Comparison of ENCODE assay signal across 19 cellular contexts in the genomic region with DNA sequence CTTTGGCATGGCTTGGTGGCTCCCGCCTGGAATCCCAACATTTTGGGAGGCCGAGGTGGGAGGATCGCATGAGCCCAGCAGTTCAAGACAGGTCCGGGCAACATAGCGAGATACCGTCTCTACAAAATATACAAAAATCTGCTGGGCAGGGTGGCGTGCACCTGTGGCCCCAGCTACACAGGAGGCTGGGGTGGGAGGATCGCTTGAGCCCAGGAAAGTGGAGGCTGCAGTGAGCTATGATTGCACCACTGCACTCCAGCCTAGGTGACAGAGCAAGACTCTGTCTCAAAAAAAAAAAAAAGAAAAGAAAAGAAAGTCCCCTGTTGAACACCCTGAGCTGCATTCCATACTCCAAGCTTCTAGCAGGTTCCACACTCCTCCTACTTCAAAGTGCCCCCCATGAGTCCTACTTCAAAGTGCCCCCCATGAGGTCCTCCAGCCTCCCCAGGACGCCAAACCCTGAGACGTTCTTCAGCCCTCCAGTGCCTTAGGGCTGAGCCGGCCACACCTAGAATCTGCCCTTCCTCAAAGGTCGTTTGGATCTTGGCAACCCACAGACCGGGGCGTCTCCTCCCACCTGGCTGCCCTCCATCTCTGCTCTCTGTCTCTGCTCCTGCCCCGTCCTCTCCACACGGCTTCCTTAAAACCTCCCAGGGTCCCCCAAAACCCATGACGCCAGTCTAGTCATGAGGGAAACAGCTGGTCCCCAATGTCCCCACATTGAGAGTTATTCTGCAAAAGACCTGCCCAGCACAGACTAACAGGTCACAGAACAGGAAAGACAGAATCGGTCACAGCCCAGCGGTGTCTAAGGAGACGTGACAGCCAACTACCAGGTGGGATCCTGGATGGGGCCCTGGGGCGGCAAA. TPM values are rescaled to one million over a fixed set of nuclear protein-coding genes. Genes with fewer than 3 reads are reported as not detected.
A peak's percentile ranks its signal among the peaks of the same experiment; 100 is the strongest.
DNase-seq lines count a peak whose midpoint lies in the region; ATAC-seq, FAIRE-seq and TF ChIP-seq lines count a peak whose summit lies in the region.
"Had no signal": no experiment of that assay in that cellular context is flagged by ENCODE, and none has a peak within 500 bp of the region (broad histone marks: within the 10 kb centered on the region; RNA-seq: fewer than 3 reads in every experiment).

No MANE protein-coding gene starts in this region.

- H3K4me2 ChIP-seq in A549: peak overlapping the region; percentile 77

- WGBS in A549 (ENCODE audit: missing lambda C conversion rate): 37% methylated on average over 21 of the region's 21 CpGs

- peaks cover 30% of the 10 kb centered on the region for H3K4me1 Mint-ChIP-seq in nephron progenitor cell

- TF ChIP-seq EP300 in A549 (IDR thresholded peaks at IDR 0.05) (no peak), Ishikawa (IDR thresholded peaks at IDR 0.05; ENCODE audit: borderline replicate concordance) (peak; percentile 72)

- peaks cover 39% of the 10 kb centered on the region for H3K27me3 Mint-ChIP-seq in nephron progenitor cell (ENCODE audit: low read depth, poor library complexity)
- H3K27me3 Mint-ChIP-seq: central memory CD8-positive, alpha-beta T cell had no signal

- no peaks in the 10 kb centered on the region for H3K36me3 Mint-ChIP-seq in nephron progenitor cell (ENCODE audit: low read depth)

- H3K4me1 ChIP-seq in A549: peaks cover 58% of the 10 kb centered on the region

- H3K9me3 ChIP-seq in A549: no peaks in the 10 kb centered on the region
- H3K9me3 ChIP-seq: esophagus muscularis mucosa, tibial nerve had no signal

- peak overlapping the region; percentile 87 for H3K27ac Mint-ChIP-seq in nephron progenitor cell

- H3K9me3 Mint-ChIP-seq in nephron progenitor cell: no peaks in the 10 kb centered on the region
- H3K9me3 Mint-ChIP-seq: central memory CD8-positive, alpha-beta T cell had no signal

- CTCF ChIA-PET in A549 (lab: Yijun Ruan, JAX): interaction anchor here (0.6 to 1.2 kb wide), 2 partner anchors 8 to 49 kb away, joined by 3 read pairs; partner anchors contain the start of genes APBA3 and MRPL54

- POLR2A ChIA-PET in A549 (lab: Yijun Ruan, JAX): no interaction called here

- no peak for FAIRE-seq in A549 (lab: Jason Lieb, UNC)
- FAIRE-seq: GM18507 had no signal

- ATAC-seq in A549 (peak; percentile 49 to 61; a peak in 5 of 6 replicates), esophagus mucosa (peak; percentile 69), GM21423 (IDR thresholded peaks at IDR 0.05; ENCODE audit: unreplicated experiment) (no peak)

- no peak overlapping the region for H3K4me3 Mint-ChIP-seq in nephron progenitor cell
- H3K4me3 Mint-ChIP-seq: central memory CD8-positive, alpha-beta T cell had no signal

- TF ChIP-seq POLR2A in A549 (IDR thresholded peaks at IDR 0.05; ENCODE audit: low read length): no peak

- 0 out of 3 replicates have a peak overlapping the region, but pooled peaks have one; percentile 2 for H3K4me3 ChIP-seq in A549
- H3K4me3 ChIP-seq: esophagus muscularis mucosa, tibial nerve had no signal

- no peak for TF ChIP-seq RAD21 in A549 (conservative IDR thresholded peaks at IDR 0.05 in 1 of 2, IDR thresholded peaks at IDR 0.05 in 1 of 2)
- TF ChIP-seq RAD21 in Ishikawa (IDR thresholded peaks at IDR 0.05; ENCODE audit: low read depth): peak; percentile 17; the same call in 1 of the 2 replicates

- DNase-seq in A549 (ENCODE audit: low read depth in 1 of 2, low spot score in 1 of 2) (peak in 1 of 2 experiments; percentile 63), nephron progenitor cell (no peak), GM10266 (ENCODE audit: extremely low spot score) (no peak), GM19240 (ENCODE audit: insufficient read length, low spot score) (no peak)
- no peak for DNase-seq in activated CD4-positive, alpha-beta T cell treated with anti-CD3 and anti-CD28 coated beads for 1 hour
- DNase-seq: activated naive CD4-positive, alpha-beta T cell treated with Interleukin-2 at 50 U/mL for 16 hours; Karpas-422; NCI-H2029; T-helper 2 cell had no signal

- peak overlapping the region; percentile 62 to 83 for H3K27ac ChIP-seq in A549
- H3K27ac ChIP-seq: esophagus muscularis mucosa had no signal

- TF ChIP-seq CTCF in A549 (IDR thresholded peaks at IDR 0.05) (no peak), nephron progenitor cell (IDR thresholded peaks at IDR 0.05) (no peak), GM10266 (IDR thresholded peaks at IDR 0.05; ENCODE audit: control insufficient read depth, insufficient read depth, low read depth, missing control alignments) (no peak)

TF ChIP-seq in A549, 52 proteins besides CTCF, POLR2A, EP300 and RAD21 (continues in another document):
- TF ChIP-seq NFE2L2 (conservative IDR thresholded peaks at IDR 0.05; ENCODE audit: low read length) (no peak), JUNB (IDR thresholded peaks at IDR 0.05) (no peak), FOSB (CRISPR knock-in tag; IDR thresholded peaks at IDR 0.05) (no peak), GATA3 (IDR thresholded peaks at IDR 0.05; ENCODE audit: borderline replicate concordance) (no peak), POLR2AphosphoS2 (conservative IDR thresholded peaks at IDR 0.05; ENCODE audit: low read length) (no peak), CBX8 (IDR thresholded peaks at IDR 0.05) (no peak), HOXB5 (CRISPR knock-in tag; IDR thresholded peaks at IDR 0.05) (no peak), RFX5 (IDR thresholded peaks at IDR 0.05) (no peak), EHF (CRISPR knock-in tag; IDR thresholded peaks at IDR 0.05) (no peak), HES2 (IDR thresholded peaks at IDR 0.05) (no peak), JUN (IDR thresholded peaks at IDR 0.05) (no peak), FOXS1 (CRISPR knock-in tag; IDR thresholded peaks at IDR 0.05) (no peak), RARB (CRISPR knock-in tag; IDR thresholded peaks at IDR 0.05) (no peak)

TF ChIP-seq in Ishikawa, 13 proteins besides CTCF, POLR2A, EP300 and RAD21 (continues in another document):
- peak; percentile 53; the same call in 1 of the 2 replicates for TF ChIP-seq FOXM1 (IDR thresholded peaks at IDR 0.05; ENCODE audit: borderline replicate concordance, low read depth)
- TF ChIP-seq NFIC (IDR thresholded peaks at IDR 0.05): peak; percentile 80
- peak; percentile 16; the same call in 1 of the 2 replicates for TF ChIP-seq CEBPB (IDR thresholded peaks at IDR 0.05)
- TF ChIP-seq TEAD4 (IDR thresholded peaks at IDR 0.05): peak; percentile 54; the same call in 1 of the 2 replicates
- no peak; the same call in 1 of the 2 replicates for TF ChIP-seq TAF1 (IDR thresholded peaks at IDR 0.05; ENCODE audit: low read depth)
- TF ChIP-seq YY1 (IDR thresholded peaks at IDR 0.05; ENCODE audit: low read depth): 0 out of 2 replicates have a peak, but pooled peaks have one; percentile 19
- TF ChIP-seq EGR1 (IDR thresholded peaks at IDR 0.05): no peak
- TF ChIP-seq, protein P1, sequence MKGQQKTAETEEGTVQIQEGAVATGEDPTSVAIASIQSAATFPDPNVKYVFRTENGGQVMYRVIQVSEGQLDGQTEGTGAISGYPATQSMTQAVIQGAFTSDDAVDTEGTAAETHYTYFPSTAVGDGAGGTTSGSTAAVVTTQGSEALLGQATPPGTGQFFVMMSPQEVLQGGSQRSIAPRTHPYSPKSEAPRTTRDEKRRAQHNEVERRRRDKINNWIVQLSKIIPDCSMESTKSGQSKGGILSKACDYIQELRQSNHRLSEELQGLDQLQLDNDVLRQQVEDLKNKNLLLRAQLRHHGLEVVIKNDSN (IDR thresholded peaks at IDR 0.05): peak; percentile 3; the same call in 1 of the 2 replicates
- no peak for TF ChIP-seq CREB1 (IDR thresholded peaks at IDR 0.05; ENCODE audit: low read depth)
- peak; percentile 63 for TF ChIP-seq ZBTB7A (IDR thresholded peaks at IDR 0.05; ENCODE audit: low read depth)
- peak; percentile 74 for TF ChIP-seq TCF12 (IDR thresholded peaks at IDR 0.05; ENCODE audit: low read depth)

RNA-seq across cellular contexts. Expression of gene TJP3, which starts 4.7 kb away (rescaled TPM):
- 2.3 and 4.0 TPM in 2 replicates for polyA plus RNA-seq in A549 (2011; rRNA removed)
- 0.90 and 1.1 TPM in 2 replicates for polyA plus RNA-seq in A549 (2012; cell fraction: cytosol; rRNA removed)
- polyA plus RNA-seq in A549 (2012; cell fraction: nucleus; rRNA removed): 0.89 and 2.1 TPM in 2 replicates
- polyA plus RNA-seq in A549 (2017; fragmentation: RNase III; extraction: RNeasy Plus Mini Kit Qiagen cat#74134 plus additional on column Dnase treatment): 1.4 to 1.8 TPM (median 1.5 TPM) in 3 replicates
- polyA minus RNA-seq in A549 (2011; rRNA and poly(A)+ RNA removed): 2.1 and 3.7 TPM in 2 replicates
- total RNA-seq in esophagus mucosa: 40.9 TPM
- total RNA-seq: skeletal muscle tissue had no signal

RNA-seq across cellular contexts. Expression of gene PIP5K1C, which starts 12.6 kb away (rescaled TPM):
- polyA plus RNA-seq in A549 (2011; rRNA removed): 2.6 and 3.5 TPM in 2 replicates
- polyA plus RNA-seq in A549 (2012; cell fraction: cytosol; rRNA removed): 4.9 and 7.4 TPM in 2 replicates
- polyA plus RNA-seq in A549 (2012; cell fraction: nucleus; rRNA removed): 10.6 and 12.2 TPM in 2 replicates
- 8.1 to 9.5 TPM (median 9.3 TPM) in 3 replicates for polyA plus RNA-seq in A549 (2017; fragmentation: RNase III; extraction: RNeasy Plus Mini Kit Qiagen cat#74134 plus additional on column Dnase treatment)
- polyA minus RNA-seq in A549 (2011; rRNA and poly(A)+ RNA removed): 14.5 and 17.1 TPM in 2 replicates
- total RNA-seq in esophagus mucosa: 16.4 TPM

RNA-seq across cellular contexts. Expression of gene APBA3, which starts 48.6 kb away (rescaled TPM):
- 5.5 and 6.9 TPM in 2 replicates for polyA plus RNA-seq in A549 (2011; rRNA removed)
- 12.6 and 17.7 TPM in 2 replicates for polyA plus RNA-seq in A549 (2012; cell fraction: cytosol; rRNA removed)
- polyA plus RNA-seq in A549 (2012; cell fraction: nucleus; rRNA removed): 52.5 and 64.9 TPM in 2 replicates
- polyA plus RNA-seq in A549 (2017; fragmentation: RNase III; extraction: RNeasy Plus Mini Kit Qiagen cat#74134 plus additional on column Dnase treatment): 8.7 to 10.0 TPM (median 9.8 TPM) in 3 replicates
- 4.7 and 5.7 TPM in 2 replicates for polyA minus RNA-seq in A549 (2011; rRNA and poly(A)+ RNA removed)
- total RNA-seq in esophagus mucosa: 10.9 TPM

RNA-seq across cellular contexts. Expression of gene MRPL54, which starts 49.6 kb away (rescaled TPM):
- 27.1 and 30.8 TPM in 2 replicates for polyA plus RNA-seq in A549 (2011; rRNA removed)
- 73.1 and 78.8 TPM in 2 replicates for polyA plus RNA-seq in A549 (2012; cell fraction: cytosol; rRNA removed)
- polyA plus RNA-seq in A549 (2012; cell fraction: nucleus; rRNA removed): 37.9 and 44.6 TPM in 2 replicates
- 45.3 to 48.9 TPM (median 47.5 TPM) in 3 replicates for polyA plus RNA-seq in A549 (2017; fragmentation: RNase III; extraction: RNeasy Plus Mini Kit Qiagen cat#74134 plus additional on column Dnase treatment)
- 5.1 and 8.6 TPM in 2 replicates for polyA minus RNA-seq in A549 (2011; rRNA and poly(A)+ RNA removed)
- 62.3 TPM for total RNA-seq in esophagus mucosa

RNA-seq across cellular contexts. Expression of gene RAX2, which starts 59.1 kb away (rescaled TPM):
- polyA plus RNA-seq in A549 (2011; rRNA removed) (not detected in 2 replicates), A549 (2017; fragmentation: RNase III; extraction: RNeasy Plus Mini Kit Qiagen cat#74134 plus additional on column Dnase treatment) (not detected in 3 replicates)
- not detected in 2 replicates for polyA plus RNA-seq in A549 (2012; cell fraction: cytosol; rRNA removed)
- not detected in 2 replicates for polyA plus RNA-seq in A549 (2012; cell fraction: nucleus; rRNA removed)
- not detected in 2 replicates for polyA minus RNA-seq in A549 (2011; rRNA and poly(A)+ RNA removed)
- not detected for total RNA-seq in esophagus mucosa
- total RNA-seq: esophagus muscularis mucosa, G401, mononuclear cell, skeletal muscle tissue, tibial nerve had no signal
